In the genomic region with DNA sequence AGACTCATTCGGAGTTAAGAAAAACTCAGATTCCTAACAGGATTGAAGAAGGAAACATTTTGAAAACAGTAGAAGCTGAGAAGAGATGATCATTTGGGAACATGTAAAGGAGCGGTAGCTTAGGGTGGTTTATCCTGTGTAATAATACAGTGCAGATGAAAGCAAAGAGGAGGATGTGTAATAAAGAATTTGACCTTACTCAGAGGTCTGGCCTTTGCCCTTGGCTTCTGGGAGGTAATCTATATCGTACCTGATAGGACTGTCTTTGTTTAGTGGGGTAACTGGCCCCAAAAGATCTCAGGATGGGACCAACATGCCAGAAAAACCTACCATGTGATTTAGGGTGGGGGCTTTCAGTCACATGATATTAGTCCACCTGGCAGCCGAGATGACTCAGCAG, we compare ENCODE assay signal across 26 cellular contexts. TPM values are rescaled to one million over a fixed set of nuclear protein-coding genes. Genes with fewer than 3 reads are reported as not detected.
DNase-seq lines count a peak whose midpoint lies in the region; ATAC-seq and TF ChIP-seq lines count a peak whose summit lies in the region.
"Had no signal": no experiment of that assay in that cellular context is flagged by ENCODE, and none has a peak within 500 bp of the region (broad histone marks: within the 10 kb centered on the region; RNA-seq: fewer than 3 reads in every experiment).

No MANE protein-coding gene starts in this region.

- POLR2A ChIA-PET in Caco-2 (lab: Charles Lee) (no interaction called here), WTC11 (lab: Charles Lee) (interaction anchor here (0.7 kb wide), 1 partner anchor 14 kb away, joined by 4 read pairs; no protein-coding TSS in a partner anchor), RWPE1 (lab: Yijun Ruan, JAX; ENCODE audit: low non-redundant PET) (no interaction called here)

- no peak overlapping the region for H4K8ac ChIP-seq in mesenchymal stem cell (ENCODE audit: low read length)

- H3K9me3 ChIP-seq in Caco-2, result no peaks in the 10 kb centered on the region
- no peaks in the 10 kb centered on the region for H3K9me3 ChIP-seq in mesenchymal stem cell (ENCODE audit: control insufficient read depth, low read length)
- H3K9me3 ChIP-seq: BLaER1, SJCRH30 had no signal

- H3K4ac ChIP-seq in mesenchymal stem cell (ENCODE audit: low read depth in 1 of 2, low read length in 2 of 2), result no peak overlapping the region

- H2AK5ac ChIP-seq in mesenchymal stem cell (ENCODE audit: low read length, severe bottlenecking), result no peak overlapping the region

- H3K36me3 Mint-ChIP-seq in activated T-cell treated with anti-CD3 and anti-CD28 coated beads, Interleukin-2, amount 50 U/mL, for 24 hours (ENCODE audit: low read depth), result peaks cover 50% of the 10 kb centered on the region
- H3K36me3 Mint-ChIP-seq in Caco-2 (ENCODE audit: insufficient read depth, unreplicated experiment) (peaks cover 42% of the 10 kb centered on the region), WTC11 (peaks cover 16% of the 10 kb centered on the region)

- H3K9me3 Mint-ChIP-seq in activated T-cell treated with anti-CD3 and anti-CD28 coated beads, Interleukin-2, amount 50 U/mL, for 24 hours, result no peaks in the 10 kb centered on the region
- H3K9me3 Mint-ChIP-seq in Caco-2 (ENCODE audit: unreplicated experiment) (no peaks in the 10 kb centered on the region), WTC11 (no peaks in the 10 kb centered on the region)
- H3K9me3 Mint-ChIP-seq: CD4-positive, alpha-beta memory T cell had no signal

- H3K4me1 ChIP-seq in Caco-2 (peaks cover 13% of the 10 kb centered on the region), mesenchymal stem cell (ENCODE audit: control insufficient read depth, insufficient read depth, low read depth, low read length) (no peaks in the 10 kb centered on the region)
- H3K4me1 ChIP-seq: BLaER1, SJCRH30 had no signal

- no peaks in the 10 kb centered on the region for H3K4me1 Mint-ChIP-seq in activated T-cell treated with anti-CD3 and anti-CD28 coated beads, Interleukin-2, amount 50 U/mL, for 24 hours (ENCODE audit: low read depth)
- H3K4me1 Mint-ChIP-seq in Caco-2 (ENCODE audit: low read depth, unreplicated experiment), result peaks cover 14% of the 10 kb centered on the region
- no peaks in the 10 kb centered on the region for H3K4me1 Mint-ChIP-seq in WTC11
- H3K4me1 Mint-ChIP-seq: CD4-positive, alpha-beta memory T cell had no signal

- no peak overlapping the region for H3K4me2 ChIP-seq in mesenchymal stem cell (ENCODE audit: low read length, poor library complexity, severe bottlenecking)
- H3K4me2 ChIP-seq: BLaER1 had no signal

- H3K4me3 Mint-ChIP-seq in activated T-cell treated with anti-CD3 and anti-CD28 coated beads, Interleukin-2, amount 50 U/mL, for 24 hours, result no peak overlapping the region
- H3K4me3 Mint-ChIP-seq in Caco-2 (ENCODE audit: unreplicated experiment) (no peak overlapping the region), WTC11 (no peak overlapping the region)

- H3K27ac ChIP-seq in mesenchymal stem cell (ENCODE audit: low read length, poor library complexity, severe bottlenecking) (no peak overlapping the region), RWPE1 (no peak overlapping the region)
- H3K27ac ChIP-seq: BLaER1, SJCRH30 had no signal

- H4K91ac ChIP-seq in mesenchymal stem cell (ENCODE audit: low read length), result no peak overlapping the region

- H3K18ac ChIP-seq in mesenchymal stem cell (ENCODE audit: low read depth in 1 of 2, low read length in 2 of 2), result no peak overlapping the region

- H3K36me3 ChIP-seq in Caco-2 (ENCODE audit: control insufficient read depth, insufficient read depth, low read length) (no peaks in the 10 kb centered on the region), mesenchymal stem cell (ENCODE audit: control insufficient read depth in 1 of 2, insufficient read depth in 2 of 2, low read depth in 1 of 2, low read length in 2 of 2) (peaks cover 5 to 44% of the 10 kb centered on the region in 2 experiments)

- H3K14ac ChIP-seq in mesenchymal stem cell (ENCODE audit: low read length in 2 of 2), result no peak overlapping the region

- no peak for DNase-seq in activated T-cell treated with anti-CD3 and anti-CD28 coated beads, Interleukin-2, amount 50 U/mL, for 24 hours
- DNase-seq in activated T-cell treated with anti-CD3 and anti-CD28 coated beads, Interleukin-2, amount 50 U/mL, for 48 hours, result no peak
- no peak for DNase-seq in Caco-2
- no peak for DNase-seq in WTC11 (ENCODE audit: low spot score)
- no peak for DNase-seq in mesenchymal stem cell
- DNase-seq in foreskin fibroblast, result no peak
- DNase-seq in SHP77 (lab: John Stamatoyannopoulos, UW), result no peak
- DNase-seq in RWPE1 (ENCODE audit: low spot score), result no peak
- DNase-seq: CD4-positive, alpha-beta memory T cell; COR-L47; DMS79 treated with DMSO at 0.1 percent for 48 hours; GF-D8; Kasumi-1; NCI-H1105 treated with DMSO at 0.1 percent for 48 hours; NCI-H146; NCI-H2029; NCI-H446; NCI-H524 treated with DMSO at 0.1 percent for 48 hours; NCI-H774; SJCRH30 had no signal

- H3K23ac ChIP-seq in mesenchymal stem cell (ENCODE audit: low read length in 2 of 2), result no peak overlapping the region

- TF ChIP-seq CTCF in Caco-2 (IDR thresholded peaks at IDR 0.05; ENCODE audit: insufficient read depth in 1 of 2, low read depth in 1 of 2, low read length in 1 of 2, severe bottlenecking in 1 of 2, unreplicated experiment in 1 of 2) (no peak), WTC11 (IDR thresholded peaks at IDR 0.05) (no peak), foreskin fibroblast (IDR thresholded peaks at IDR 0.05; ENCODE audit: low read depth, low read length) (no peak), RWPE1 (conservative IDR thresholded peaks at IDR 0.05; ENCODE audit: low read depth) (no peak)

- 95% methylated on average over 4 of the region's 4 CpGs for WGBS in mesenchymal stem cell

- CTCF ChIA-PET in Caco-2 (lab: Charles Lee), result no interaction called here
- CTCF ChIA-PET in WTC11 (lab: Charles Lee), result interaction anchor here (1.7 kb wide), 1 partner anchor 24 kb away, joined by 5 read pairs; no protein-coding TSS in a partner anchor
- CTCF ChIA-PET in RWPE1 (lab: Yijun Ruan, JAX), result interaction anchor here (0.6 kb wide), 1 partner anchor 1428 kb away, joined by 3 read pairs; no protein-coding TSS in a partner anchor

- no TSS peak for BruUV-seq in Caco-2 (replicated peaks; lab: Mats Ljungman, UMichigan)

- peak overlapping the region; percentile 5 for H3K27ac Mint-ChIP-seq in activated T-cell treated with anti-CD3 and anti-CD28 coated beads, Interleukin-2, amount 50 U/mL, for 24 hours
- H3K27ac Mint-ChIP-seq in Caco-2 (ENCODE audit: unreplicated experiment) (peak overlapping the region; percentile 6), WTC11 (peak overlapping the region; percentile 73; the same call in 1 of the 2 replicates)

- no peak overlapping the region for H2BK5ac ChIP-seq in mesenchymal stem cell (ENCODE audit: low read depth, low read length, poor library complexity, severe bottlenecking)

- no peak overlapping the region for H2BK15ac ChIP-seq in mesenchymal stem cell (ENCODE audit: low read depth, poor library complexity, severe bottlenecking)

- H3K27me3 Mint-ChIP-seq in activated T-cell treated with anti-CD3 and anti-CD28 coated beads, Interleukin-2, amount 50 U/mL, for 24 hours, result no peaks in the 10 kb centered on the region
- H3K27me3 Mint-ChIP-seq in Caco-2 (ENCODE audit: insufficient read depth, unreplicated experiment) (no peaks in the 10 kb centered on the region), WTC11 (ENCODE audit: low read depth) (no peaks in the 10 kb centered on the region)
- H3K27me3 Mint-ChIP-seq: CD4-positive, alpha-beta memory T cell had no signal

- H3K27me3 ChIP-seq in Caco-2 (replicated peaks; ENCODE audit: control insufficient read depth, insufficient read depth, low read length) (no peaks in the 10 kb centered on the region), mesenchymal stem cell (ENCODE audit: control insufficient read depth in 1 of 2, insufficient read depth in 1 of 2, low read length in 2 of 2) (no peaks in the 10 kb centered on the region)
- H3K27me3 ChIP-seq: BLaER1, SJCRH30 had no signal

- H3K4me3 ChIP-seq in Caco-2 (ENCODE audit: low read depth, low read length), result no peak overlapping the region
- H3K4me3 ChIP-seq in mesenchymal stem cell (ENCODE audit: insufficient read depth in 1 of 2, low read depth in 1 of 2, low read length in 2 of 2), result no peak overlapping the region
- no peak overlapping the region for H3K4me3 ChIP-seq in foreskin fibroblast (ENCODE audit: low read depth in 1 of 2, low read length in 2 of 2)
- H3K4me3 ChIP-seq: BLaER1, SJCRH30 had no signal

- intact Hi-C loops in Caco-2 (cut with micrococcal nuclease; ENCODE audit: unreplicated experiment), result no loop called here

- H3K9ac ChIP-seq in mesenchymal stem cell (ENCODE audit: low read length), result no peak overlapping the region
- H3K9ac ChIP-seq: BLaER1 had no signal

- H2AFZ ChIP-seq in mesenchymal stem cell (ENCODE audit: low read depth, low read length), result peak overlapping the region; percentile 4

- no peak for ATAC-seq in WTC11
- ATAC-seq: SK-N-SH treated with all-trans-retinoic acid at 6 μM for 48 hours had no signal

- no peak overlapping the region for H2BK12ac ChIP-seq in mesenchymal stem cell (ENCODE audit: low read length in 2 of 2)

- peaks cover 13% of the 10 kb centered on the region for H3K79me1 ChIP-seq in mesenchymal stem cell (replicated peaks; ENCODE audit: low read length, poor library complexity, severe bottlenecking)

- H2BK120ac ChIP-seq in mesenchymal stem cell (ENCODE audit: low read depth, low read length), result no peak overlapping the region

RNA-seq across cellular contexts. Expression of gene KLHL42, which starts 23.4 kb away (rescaled TPM):
- total RNA-seq in Caco-2 (2022) (36.5 and 38.1 TPM in 2 replicates), WTC11 (2021) (20.7 to 24.2 TPM (median 23.2 TPM) in 3 replicates)
- polyA plus RNA-seq in mesenchymal stem cell (2013, experiment 1 of 2), result 9.8 TPM
- 10.0 TPM for polyA plus RNA-seq in mesenchymal stem cell (2013, experiment 2 of 2)

RNA-seq across cellular contexts. Expression of gene MANSC4, which starts 23.4 kb away (rescaled TPM):
- total RNA-seq in Caco-2 (2022) (not detected in 2 replicates), WTC11 (2021) (not detected in 3 replicates)
- not detected for polyA plus RNA-seq in mesenchymal stem cell (2013, experiment 1 of 2)
- polyA plus RNA-seq in mesenchymal stem cell (2013, experiment 2 of 2), result not detected
- total RNA-seq: CD4-positive, alpha-beta memory T cell; H4; HT-29; M059J; SJCRH30 had no signal
- polyA plus RNA-seq: AG04450 had no signal

RNA-seq across cellular contexts. Expression of gene MRPS35, which starts 46.0 kb away (rescaled TPM):
- 135 TPM in 2 replicates for total RNA-seq in Caco-2 (2022)
- 42.7 to 43.5 TPM (median 43.0 TPM) in 3 replicates for total RNA-seq in WTC11 (2021)
- polyA plus RNA-seq in mesenchymal stem cell (2013, experiment 1 of 2), result 40.2 TPM
- polyA plus RNA-seq in mesenchymal stem cell (2013, experiment 2 of 2), result 42.8 TPM

Comparison
In these comparisons a context has a peak if more than half of its experiments do, and no peak if none do; other contexts are left out.
1. H3K27ac Mint-ChIP-seq: peak in every context shown above with its lines; median percentile 73 in WTC11; 6 in Caco-2; 5 in activated T-cell treated with anti-CD3 and anti-CD28 coated beads, Interleukin-2, amount 50 U/mL, for 24 hours.